ENCODE assay signal across 8 cellular contexts in the genomic region with DNA sequence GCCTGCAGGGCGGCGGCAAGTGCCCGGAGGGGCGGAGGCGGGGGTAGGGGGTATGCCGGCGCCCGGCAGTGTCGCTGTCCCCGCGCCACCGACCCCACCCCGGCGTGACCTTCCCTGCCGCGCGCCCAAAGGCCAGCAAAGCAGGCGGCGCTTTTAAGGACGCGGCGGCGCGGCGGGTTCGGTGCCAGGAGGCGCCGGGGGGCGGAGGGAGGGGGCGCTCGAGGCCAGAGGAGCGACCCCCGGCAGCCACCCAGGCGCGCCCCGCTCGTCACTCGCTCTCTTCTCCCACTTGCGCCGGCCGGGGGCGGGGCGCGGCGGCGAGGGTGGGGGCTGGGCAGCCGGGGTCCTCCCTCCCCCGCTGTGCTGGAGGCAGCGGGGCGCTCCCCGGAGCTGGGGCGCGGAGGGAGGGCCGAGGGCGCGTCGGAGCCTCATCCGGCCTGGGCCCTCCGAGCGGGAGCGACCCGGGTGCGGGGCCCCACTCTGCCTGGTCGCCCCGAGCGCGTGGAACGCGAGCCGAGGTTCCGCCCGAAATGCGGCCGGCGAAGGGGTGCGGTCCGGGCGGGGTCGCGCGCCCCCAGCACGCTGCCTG. TPM values are rescaled to one million over a fixed set of nuclear protein-coding genes. Genes with fewer than 3 reads are reported as not detected.
DNase-seq lines count a peak whose midpoint lies in the region; TF ChIP-seq lines count a peak whose summit lies in the region.

No MANE protein-coding gene starts in this region.

- DNase-seq in mesenchymal stem cell: no peak
- DNase-seq in transverse colon: peak; percentile 47
- DNase-seq in endothelial cell (ENCODE audit: low spot score): no peak
- no peak for DNase-seq in cerebellum (ENCODE audit: low spot score)
- DNase-seq in NCI-H187 (lab: John Stamatoyannopoulos, UW): no peak

- TF ChIP-seq CTCF in Loucy (conservative IDR thresholded peaks at IDR 0.05; ENCODE audit: low read length): 0 out of 2 replicates have a peak, but pooled peaks have one; percentile 10
- no peak for TF ChIP-seq CTCF in transverse colon (IDR thresholded peaks at IDR 0.05)
- no peak for TF ChIP-seq CTCF in endothelial cell (IDR thresholded peaks at IDR 0.05; ENCODE audit: unreplicated experiment)

- peaks cover 54% of the 10 kb centered on the region for H3K79me2 ChIP-seq in Loucy (ENCODE audit: insufficient read depth, low read length)

- peak overlapping the region in 1 of 2 experiments; percentile 6 for H3K23ac ChIP-seq in mesenchymal stem cell (ENCODE audit: low read length in 2 of 2)

- peaks cover 21% of the 10 kb centered on the region for H3K79me1 ChIP-seq in mesenchymal stem cell (replicated peaks; ENCODE audit: low read length, poor library complexity, severe bottlenecking)

- H3K27me3 Mint-ChIP-seq in dendritic cell treated with granulocyte-macrophage colony-stimulating factor and Interleukin-4, amounts not matched to agents 40 ng/mL and 50 ng/mL, for 4 days: peaks cover 46% of the 10 kb centered on the region
- H3K27me3 Mint-ChIP-seq in endothelial cell (ENCODE audit: unreplicated experiment): peaks cover 22% of the 10 kb centered on the region

- H3K14ac ChIP-seq in mesenchymal stem cell (ENCODE audit: low read length in 2 of 2): peak overlapping the region; percentile 68 to 93

- H3K4me3 Mint-ChIP-seq in dendritic cell treated with granulocyte-macrophage colony-stimulating factor and Interleukin-4, amounts not matched to agents 40 ng/mL and 50 ng/mL, for 4 days: peak overlapping the region; percentile 83
- no peak overlapping the region for H3K4me3 Mint-ChIP-seq in endothelial cell (ENCODE audit: unreplicated experiment)

- H3K27me3 ChIP-seq in BLaER1 (peaks cover 79% of the 10 kb centered on the region), Loucy (ENCODE audit: insufficient read depth, low read length, poor library complexity, severe bottlenecking) (no peaks in the 10 kb centered on the region), mesenchymal stem cell (ENCODE audit: control insufficient read depth in 1 of 2, insufficient read depth in 1 of 2, low read length in 2 of 2) (peaks cover 0 to 4% of the 10 kb centered on the region in 2 experiments), transverse colon (no peaks in the 10 kb centered on the region)

- H3K9me3 Mint-ChIP-seq in dendritic cell treated with granulocyte-macrophage colony-stimulating factor and Interleukin-4, amounts not matched to agents 40 ng/mL and 50 ng/mL, for 4 days: no peaks in the 10 kb centered on the region
- H3K9me3 Mint-ChIP-seq in endothelial cell (ENCODE audit: unreplicated experiment): no peaks in the 10 kb centered on the region

- H3K18ac ChIP-seq in mesenchymal stem cell (ENCODE audit: low read depth in 1 of 2, low read length in 2 of 2): peak overlapping the region; percentile 98 to 99

- peak overlapping the region; percentile 99 for H2BK15ac ChIP-seq in mesenchymal stem cell (ENCODE audit: low read depth, poor library complexity, severe bottlenecking)

- H3K9me2 ChIP-seq in Loucy (replicated peaks; ENCODE audit: low read depth, low read length): no peaks in the 10 kb centered on the region

- peaks cover 69% of the 10 kb centered on the region for H4K20me1 ChIP-seq in BLaER1
- H4K20me1 ChIP-seq in Loucy (ENCODE audit: insufficient read depth, low read length, poor library complexity, severe bottlenecking): peaks cover 12% of the 10 kb centered on the region

- H3K27ac Mint-ChIP-seq in dendritic cell treated with granulocyte-macrophage colony-stimulating factor and Interleukin-4, amounts not matched to agents 40 ng/mL and 50 ng/mL, for 4 days: peak overlapping the region; percentile 86
- H3K27ac Mint-ChIP-seq in endothelial cell (ENCODE audit: unreplicated experiment): no peak overlapping the region

- H3K9ac ChIP-seq in BLaER1 (peak overlapping the region; percentile 75), Loucy (ENCODE audit: low read depth, low read length, poor library complexity, severe bottlenecking) (peak overlapping the region; percentile 97), mesenchymal stem cell (ENCODE audit: low read length) (peak overlapping the region; percentile 95)

- no peak for TF ChIP-seq POLR2A in transverse colon (IDR thresholded peaks at IDR 0.05)

- H3K4me1 Mint-ChIP-seq in dendritic cell treated with granulocyte-macrophage colony-stimulating factor and Interleukin-4, amounts not matched to agents 40 ng/mL and 50 ng/mL, for 4 days (ENCODE audit: low read depth): peaks cover 32% of the 10 kb centered on the region
- peaks cover 20% of the 10 kb centered on the region for H3K4me1 Mint-ChIP-seq in endothelial cell (ENCODE audit: unreplicated experiment)

- under 1% methylated on average over 51 of the region's 82 CpGs for WGBS in mesenchymal stem cell
- 2% methylated on average over 26 of the region's 82 CpGs; no CpG with 5 or more reads in 1 of the 2 donors for WGBS in transverse colon (ENCODE audit: low coverage in 1 of 2), 2 donors

- peak overlapping the region; percentile 98 to 99 for H3K4ac ChIP-seq in mesenchymal stem cell (ENCODE audit: low read depth in 1 of 2, low read length in 2 of 2)

- H3K27ac ChIP-seq in BLaER1 (peak overlapping the region; percentile 27; the same call in 1 of the 2 replicates), mesenchymal stem cell (ENCODE audit: low read length, poor library complexity, severe bottlenecking) (no peak overlapping the region), transverse colon (peak overlapping the region; percentile 90 to 98 (median 93))

- intact Hi-C loops in dendritic cell treated with granulocyte-macrophage colony-stimulating factor and Interleukin-4, amounts not matched to agents 40 ng/mL and 50 ng/mL, for 4 days (cut with micrococcal nuclease): no loop called here
- intact Hi-C loops in transverse colon (cut with DNase I; ENCODE audit: low total_unique reads): no loop called here

- peaks cover 17% of the 10 kb centered on the region for H3K36me3 Mint-ChIP-seq in dendritic cell treated with granulocyte-macrophage colony-stimulating factor and Interleukin-4, amounts not matched to agents 40 ng/mL and 50 ng/mL, for 4 days (ENCODE audit: low read depth)
- peaks cover 8% of the 10 kb centered on the region for H3K36me3 Mint-ChIP-seq in endothelial cell (ENCODE audit: low read depth, unreplicated experiment)

- H2BK120ac ChIP-seq in mesenchymal stem cell (ENCODE audit: low read depth, low read length): peak overlapping the region; percentile 100

- peak overlapping the region in 1 of 2 experiments; percentile 89 for H2BK12ac ChIP-seq in mesenchymal stem cell (ENCODE audit: low read length in 2 of 2)

- H3K4me3 ChIP-seq in BLaER1 (peak overlapping the region; percentile 73), Loucy (ENCODE audit: low read length, poor library complexity, severe bottlenecking) (peak overlapping the region; percentile 80), mesenchymal stem cell (ENCODE audit: insufficient read depth in 1 of 2, low read depth in 1 of 2, low read length in 2 of 2) (peak overlapping the region; percentile 68 to 82), transverse colon (peak overlapping the region; percentile 51 to 79 (median 66))

- peaks cover 58% of the 10 kb centered on the region for H3K4me1 ChIP-seq in BLaER1
- peaks cover 55% of the 10 kb centered on the region for H3K4me1 ChIP-seq in Loucy (ENCODE audit: insufficient read depth, low read length, poor library complexity, severe bottlenecking)
- H3K4me1 ChIP-seq in mesenchymal stem cell (ENCODE audit: control insufficient read depth, insufficient read depth, low read depth, low read length): peaks cover 38% of the 10 kb centered on the region
- H3K4me1 ChIP-seq in transverse colon: peaks cover 23 to 45% (median 39%) of the 10 kb centered on the region in 4 donors

- H3K9me3 ChIP-seq in BLaER1: no peaks in the 10 kb centered on the region
- H3K9me3 ChIP-seq in Loucy (ENCODE audit: insufficient read depth, low read depth, low read length): no peaks in the 10 kb centered on the region
- H3K9me3 ChIP-seq in mesenchymal stem cell (ENCODE audit: control insufficient read depth, low read length): no peaks in the 10 kb centered on the region
- no peaks in the 10 kb centered on the region for H3K9me3 ChIP-seq in transverse colon

- no peak overlapping the region; the same call in 1 of the 2 replicates for H2AFZ ChIP-seq in Loucy (ENCODE audit: low read length)
- no peak overlapping the region for H2AFZ ChIP-seq in mesenchymal stem cell (ENCODE audit: low read depth, low read length)

- H4K8ac ChIP-seq in mesenchymal stem cell (ENCODE audit: low read length): peak overlapping the region; percentile 98

- H3K36me3 ChIP-seq in BLaER1: peaks cover 13% of the 10 kb centered on the region; the same call in 1 of the 2 replicates
- no peaks in the 10 kb centered on the region for H3K36me3 ChIP-seq in Loucy (ENCODE audit: insufficient read depth, low read length)
- peaks cover 0 to 11% of the 10 kb centered on the region in 2 experiments for H3K36me3 ChIP-seq in mesenchymal stem cell (ENCODE audit: control insufficient read depth in 1 of 2, insufficient read depth in 2 of 2, low read depth in 1 of 2, low read length in 2 of 2)
- H3K36me3 ChIP-seq in transverse colon: no peaks in the 10 kb centered on the region

- no peaks in the 10 kb centered on the region for H3F3A ChIP-seq in Loucy (ENCODE audit: low read depth)

- H2AK5ac ChIP-seq in mesenchymal stem cell (ENCODE audit: low read length, severe bottlenecking): no peak overlapping the region

- H4K91ac ChIP-seq in mesenchymal stem cell (ENCODE audit: low read length): peak overlapping the region; percentile 98

- in situ Hi-C loops in transverse colon (cut with MboI; ENCODE audit: low pct_ligation_motif_present in 1 of 4, low pct_unique_long_range_greater_than_20kb in 1 of 4, low sequenced_read_pairs in 3 of 4): loop anchor here in 1 of 4 donors (25.0 kb wide), 2 partner anchors 99 to 101 kb away; a partner anchor contains a TSS

- H3K4me2 ChIP-seq in BLaER1 (peak overlapping the region; percentile 100), Loucy (ENCODE audit: low read depth, low read length, poor library complexity, severe bottlenecking) (peak overlapping the region; percentile 96), mesenchymal stem cell (ENCODE audit: low read length, poor library complexity, severe bottlenecking) (peak overlapping the region; percentile 96)

- no peak for TF ChIP-seq EP300 in transverse colon (IDR thresholded peaks at IDR 0.05; ENCODE audit: low read depth)

- peak overlapping the region; percentile 48 for H2BK5ac ChIP-seq in mesenchymal stem cell (ENCODE audit: low read depth, low read length, poor library complexity, severe bottlenecking)

RNA-seq across cellular contexts. Expression of a gene that starts 8.5 kb away (rescaled TPM):
- polyA plus RNA-seq in mesenchymal stem cell (2013, experiment 1 of 2): 8.3 TPM
- polyA plus RNA-seq in mesenchymal stem cell (2013, experiment 2 of 2): 8.6 TPM
- total RNA-seq in transverse colon (100 to 1,000 TPM in 1 of 4 donors, 10 to 100 TPM in 2, 1 to 10 TPM in 1; 8.7 to 133 (median 12.4) TPM), endothelial cell (ENCODE audit: unreplicated experiment) (10.7 TPM), cerebellum (20.5 TPM)
